Comparison of ENCODE assay signal across 9 cellular contexts in genomic region chr19:40797166-40797962, GRCh38. TPM values are rescaled to one million over a fixed set of nuclear protein-coding genes. Genes with fewer than 3 reads are reported as not detected.
DNase-seq lines count a peak whose midpoint lies in the region; ATAC-seq, FAIRE-seq and TF ChIP-seq lines count a peak whose summit lies in the region.
"Had no signal": no experiment of that assay in that cellular context is flagged by ENCODE, and none has a peak within 500 bp of the region (broad histone marks: within the 10 kb centered on the region; RNA-seq: fewer than 3 reads in every experiment).

No MANE protein-coding gene starts in this region.

- CTCF ChIA-PET in CD4-positive, alpha-beta T cell (lab: Charles Lee): interaction anchor here (1.2 to 2.3 kb wide), 7 partner anchors 9 to 134 kb away, joined by 3 to 24 read pairs (median 7); partner anchors contain the start of genes COQ8B, ITPKC and RAB4B
- CTCF ChIA-PET in PC-3 (lab: Charles Lee) (no interaction called here), H1 (lab: Charles Lee; ENCODE audit: partially characterized antibody) (interaction anchor here (0.6 to 4.0 kb wide), 11 partner anchors 10 to 203 kb away, joined by 3 to 29 read pairs (median 6); partner anchors contain the start of gene RAB4B)

- peak overlapping the region; percentile 72; the same call in 1 of the 2 replicates for H2BK20ac ChIP-seq in H1 (ENCODE audit: low read length)

- no peak overlapping the region for H3K14ac ChIP-seq in H1 (ENCODE audit: insufficient read length)

- H3F3A ChIP-seq in PC-3 (ENCODE audit: low read length, unreplicated experiment): no peaks in the 10 kb centered on the region

- no peak for TF ChIP-seq POLR2A in H1 (IDR thresholded peaks at IDR 0.05; ENCODE audit: control extremely low read depth in 1 of 2, low read depth in 2 of 2, low read length in 2 of 2)

- intact Hi-C loops in CD4-positive, alpha-beta T cell (cut with DNase I, micrococcal nuclease): no loop called here
- intact Hi-C loops in PC-3 (cut with micrococcal nuclease): loop anchor here (10.0 kb wide), 1 partner anchor 133 kb away; no protein-coding TSS in a partner anchor

- peaks cover 34% of the 10 kb centered on the region for H3K4me1 Mint-ChIP-seq in CD4-positive, alpha-beta T cell (ENCODE audit: low read depth)

- DNase-seq in CD4-positive, alpha-beta T cell: no peak
- DNase-seq in PC-3 (no peak), H1 (ENCODE audit: low read depth in 1 of 2, low spot score in 2 of 2) (no peak), midbrain (lab: John Stamatoyannopoulos, UW) (no peak), UCSD-AML1 (lab: John Stamatoyannopoulos, UW; ENCODE audit: unreplicated experiment) (no peak)
- no peak for DNase-seq in activated CD4-positive, CD25-positive, alpha-beta regulatory T cell (lab: John Stamatoyannopoulos, UW)
- DNase-seq: NCI-H1436 treated with DMSO at 0.1 percent for 48 hours had no signal

- H3K27me3 ChIP-seq in CD4-positive, alpha-beta T cell (ENCODE audit: control insufficient read depth, insufficient read depth, low read length): no peaks in the 10 kb centered on the region
- H3K27me3 ChIP-seq in PC-3 (ENCODE audit: low read length) (no peaks in the 10 kb centered on the region), H1 (replicated peaks in 1 of 4; ENCODE audit: control insufficient read depth in 3 of 4, extremely low read depth in 1 of 4, insufficient read depth in 3 of 4, low read length in 3 of 4) (no peaks in the 10 kb centered on the region), parathyroid adenoma (ENCODE audit: control insufficient read depth, insufficient read depth, low read length) (no peaks in the 10 kb centered on the region)

- BruUV-seq in PC-3 (replicated peaks; lab: Mats Ljungman, UMichigan): no TSS peak

- 90% methylated on average over 14 of the region's 14 CpGs; no CpG with 5 or more reads in 1 of the 2 experiments for WGBS in H1 (ENCODE audit: extremely low coverage in 1 of 2, insufficient coverage in 1 of 2, insufficient read length in 1 of 2, insufficient replicate concordance in 2 of 2, low coverage in 1 of 2, low lambda C conversion rate in 2 of 2, missing lambda C conversion rate in 1 of 2), 2 experiments

- peak overlapping the region; percentile 97; the same call in 1 of the 2 replicates for H2AFZ ChIP-seq in PC-3 (ENCODE audit: low read length)
- H2AFZ ChIP-seq in H1 (ENCODE audit: low read length): no peak overlapping the region
- H2AFZ ChIP-seq in parathyroid adenoma: peak overlapping the region; percentile 89

- peak overlapping the region; percentile 99 for H2BK15ac ChIP-seq in H1 (ENCODE audit: low read length)

- TF ChIP-seq EP300 in H1 (IDR thresholded peaks at IDR 0.05; ENCODE audit: borderline replicate concordance in 1 of 2, low read depth in 2 of 2, low read length in 2 of 2): no peak

- H3K36me3 Mint-ChIP-seq in CD4-positive, alpha-beta T cell (ENCODE audit: low read depth): peaks cover 43% of the 10 kb centered on the region

- H4K8ac ChIP-seq in H1 (ENCODE audit: extremely low read depth, insufficient read depth, low read length): no peak overlapping the region; the same call in none of the 2 replicates

- no peak for TF ChIP-seq RAD21 in H1 (IDR thresholded peaks at IDR 0.05 in 1 of 2, conservative IDR thresholded peaks at IDR 0.05 in 1 of 2; ENCODE audit: low read depth in 2 of 2, low read length in 2 of 2)

- H4K20me1 ChIP-seq in PC-3 (ENCODE audit: low read length): peaks cover 8% of the 10 kb centered on the region; the same call in 1 of the 2 replicates
- H4K20me1 ChIP-seq in H1 (replicated peaks in 1 of 2; ENCODE audit: control insufficient read depth in 1 of 2, insufficient read depth in 2 of 2, low read length in 2 of 2): peaks cover 13 to 19% of the 10 kb centered on the region in 2 experiments

- TF ChIP-seq CTCF in CD4-positive, alpha-beta T cell (IDR thresholded peaks at IDR 0.05): no peak
- TF ChIP-seq CTCF in PC-3 (conservative IDR thresholded peaks at IDR 0.05; ENCODE audit: low read depth, low read length): no peak
- TF ChIP-seq CTCF in H1 (IDR thresholded peaks at IDR 0.05; ENCODE audit: control extremely low read depth in 1 of 3, insufficient read depth in 1 of 3, low read depth in 1 of 3, low read length in 3 of 3): no peak
- TF ChIP-seq CTCF in parathyroid adenoma (IDR thresholded peaks at IDR 0.05): no peak

- H2BK12ac ChIP-seq in H1 (ENCODE audit: low read depth, low read length): peak overlapping the region; percentile 97; the same call in 1 of the 2 replicates

- peak overlapping the region; percentile 36; the same call in 1 of the 2 replicates for H2BK5ac ChIP-seq in H1 (ENCODE audit: low read depth, low read length)

- H3K18ac ChIP-seq in H1 (ENCODE audit: extremely low read depth, low read length): peak overlapping the region; percentile 53; the same call in 1 of the 2 replicates

- H3K56ac ChIP-seq in H1 (replicated peaks; ENCODE audit: insufficient read length, low read depth, low read length): no peak overlapping the region

- peaks cover 6% of the 10 kb centered on the region for H3K23me2 ChIP-seq in H1 (ENCODE audit: low read depth, low read length)

- no peak overlapping the region for H3K4me3 ChIP-seq in PC-3 (ENCODE audit: low read length)
- peak overlapping the region in 1 of 4 experiments; percentile 70; a peak in 1 of 8 replicates for H3K4me3 ChIP-seq in H1 (ENCODE audit: extremely low read depth in 1 of 4, insufficient read depth in 2 of 4, low read depth in 3 of 4, low read length in 4 of 4)
- H3K4me3 ChIP-seq in parathyroid adenoma (ENCODE audit: low read depth, low read length): no peak overlapping the region

- no peak for FAIRE-seq in H1 (lab: Jason Lieb, UNC)

- H4K91ac ChIP-seq in H1 (replicated peaks; ENCODE audit: insufficient read length, low read length): peak overlapping the region; percentile 45

- peaks cover 24% of the 10 kb centered on the region for H3K4me1 ChIP-seq in PC-3 (ENCODE audit: insufficient read depth, low read length)
- H3K4me1 ChIP-seq in H1 (replicated peaks in 1 of 4; ENCODE audit: control insufficient read depth in 3 of 4, insufficient read depth in 4 of 4, low read length in 3 of 4): peaks cover 0 to 22% (median 13%) of the 10 kb centered on the region in 4 experiments; a peak in 6 of 7 replicates
- H3K4me1 ChIP-seq in parathyroid adenoma: peaks cover 12% of the 10 kb centered on the region

- H3K4me3 Mint-ChIP-seq in CD4-positive, alpha-beta T cell: peak overlapping the region; percentile 92

- POLR2A ChIA-PET in CD4-positive, alpha-beta T cell (lab: Charles Lee): interaction anchor here (0.6 to 6.9 kb wide), 15 partner anchors 10 to 625 kb away, joined by 3 to 198 read pairs (median 6); partner anchors contain the start of genes ACTMAP, HNRNPUL1, MIA and NUMBL
- POLR2A ChIA-PET in PC-3 (lab: Charles Lee; ENCODE audit: unreplicated experiment) (no interaction called here), H1 (lab: Charles Lee; ENCODE audit: partially characterized antibody) (interaction anchor here (0.6 to 15.7 kb wide), 17 partner anchors 9 to 1740 kb away, joined by 3 to 241 read pairs (median 6); partner anchors contain the start of genes ACTMAP, MIA, NUMBL and RAB4B)

- peaks cover 13% of the 10 kb centered on the region for H3K79me1 ChIP-seq in H1 (ENCODE audit: low read depth, low read length)

- H4K5ac ChIP-seq in H1 (ENCODE audit: insufficient read length, low read depth, low read length): peak overlapping the region; percentile 31

- no peak overlapping the region for H3K23ac ChIP-seq in H1 (ENCODE audit: insufficient read length)

- H3K4me2 ChIP-seq in PC-3 (ENCODE audit: low read length): no peak overlapping the region
- H3K4me2 ChIP-seq in H1 (ENCODE audit: insufficient read depth in 1 of 2, low read depth in 2 of 2, low read length in 2 of 2): peak overlapping the region in 1 of 2 experiments; percentile 36; a peak in 2 of 4 replicates
- no peak overlapping the region for H3K4me2 ChIP-seq in parathyroid adenoma (ENCODE audit: low read length)

- peak overlapping the region; percentile 98 for H3K27ac Mint-ChIP-seq in CD4-positive, alpha-beta T cell

- H3K9me2 ChIP-seq in PC-3 (replicated peaks; ENCODE audit: low read length): no peaks in the 10 kb centered on the region

- peak overlapping the region; percentile 88 for H3K27ac ChIP-seq in CD4-positive, alpha-beta T cell (ENCODE audit: low read depth, low read length)
- H3K27ac ChIP-seq in PC-3 (ENCODE audit: low read length): no peak overlapping the region
- 0 out of 2 replicates have a peak overlapping the region, but pooled peaks have one; percentile 79 for H3K27ac ChIP-seq in H1 (ENCODE audit: low read depth, low read length)
- H3K27ac ChIP-seq in parathyroid adenoma: peak overlapping the region; percentile 84

- peak overlapping the region; percentile 99 for H2AK5ac ChIP-seq in H1 (ENCODE audit: low read depth, low read length)

- H3K79me2 ChIP-seq in PC-3 (ENCODE audit: low read length) (peaks cover 29% of the 10 kb centered on the region), H1 (ENCODE audit: control insufficient read depth in 1 of 2, insufficient read depth in 2 of 2, low read length in 2 of 2) (peaks cover 14 to 30% of the 10 kb centered on the region in 2 experiments), parathyroid adenoma (peaks cover 8% of the 10 kb centered on the region)

- H3K9ac ChIP-seq in PC-3 (ENCODE audit: low read length) (no peak overlapping the region), H1 (replicated peaks in 1 of 4; ENCODE audit: extremely low read depth in 1 of 4, low read depth in 3 of 4, low read length in 3 of 4) (no peak overlapping the region), parathyroid adenoma (no peak overlapping the region)

- no peaks in the 10 kb centered on the region for H3K9me3 ChIP-seq in CD4-positive, alpha-beta T cell (ENCODE audit: control insufficient read depth, low read length)
- H3K9me3 ChIP-seq in PC-3 (ENCODE audit: low read length) (no peaks in the 10 kb centered on the region), H1 (ENCODE audit: insufficient read depth in 2 of 2, low read depth in 1 of 2, low read length in 1 of 2) (no peaks in the 10 kb centered on the region), parathyroid adenoma (ENCODE audit: control insufficient read depth, low read length) (no peaks in the 10 kb centered on the region)

- H3K4ac ChIP-seq in H1 (replicated peaks; ENCODE audit: insufficient read length, low read depth, low read length): no peak overlapping the region

- ATAC-seq in CD4-positive, alpha-beta T cell (ENCODE audit: poor library complexity): no peak
- ATAC-seq in PC-3 (no peak), GM18517 (IDR thresholded peaks at IDR 0.05; ENCODE audit: unreplicated experiment) (no peak)

- no peaks in the 10 kb centered on the region for H3K27me3 Mint-ChIP-seq in CD4-positive, alpha-beta T cell

- no peaks in the 10 kb centered on the region for H3K9me3 Mint-ChIP-seq in CD4-positive, alpha-beta T cell

- H3K36me3 ChIP-seq in PC-3 (ENCODE audit: low read depth, low read length) (no peaks in the 10 kb centered on the region), H1 (ENCODE audit: control insufficient read depth in 2 of 4, insufficient read depth in 4 of 4, low read length in 3 of 4) (peaks cover 3 to 18% (median 6%) of the 10 kb centered on the region in 4 experiments; a peak in 6 of 8 replicates), parathyroid adenoma (ENCODE audit: control insufficient read depth, insufficient read depth, low read length) (no peaks in the 10 kb centered on the region)

- peak overlapping the region; percentile 70 for H2BK120ac ChIP-seq in H1 (replicated peaks; ENCODE audit: low read depth, low read length)

RNA-seq across cellular contexts. Expression of gene EGLN2, which starts 1.6 kb away (rescaled TPM):
- total RNA-seq in CD4-positive, alpha-beta T cell: 100 to 1,000 TPM; 150 to 151 TPM
- total RNA-seq in PC-3 (2014; rRNA removed): 36.6 and 58.9 TPM in 2 replicates
- total RNA-seq in H1 (2021; fragmentation: NEBNext Ultra II Directional; extraction: Animal tissue kit (Norgen Biotek cat#: 25700)): 101 and 103 TPM in 2 replicates
- 86.9 and 101 TPM in 2 replicates for polyA plus RNA-seq in H1 (2011; rRNA removed)
- 92.3 TPM for polyA plus RNA-seq in H1 (2011; cell fraction: cytosol; rRNA removed)
- polyA plus RNA-seq in H1 (2011; cell fraction: nucleus; rRNA removed): 115 TPM
- polyA plus RNA-seq in H1 (2012, experiment 1 of 2): 67.8 to 136 TPM (median 115 TPM) in 4 replicates
- 88.1 TPM for polyA plus RNA-seq in H1 (2012, experiment 2 of 2)
- polyA plus RNA-seq in H1 (2013, experiment 1 of 2): 71.6 TPM
- 70.0 TPM for polyA plus RNA-seq in H1 (2013, experiment 2 of 2)
- polyA minus RNA-seq in H1 (2011; rRNA and poly(A)+ RNA removed): 53.1 and 75.3 TPM in 2 replicates
- polyA minus RNA-seq in H1 (2011; cell fraction: cytosol; rRNA and poly(A)+ RNA removed): 54.2 TPM
- 66.5 TPM for polyA minus RNA-seq in H1 (2011; cell fraction: nucleus; rRNA and poly(A)+ RNA removed)

RNA-seq across cellular contexts. Expression of gene RAB4B, which starts 19.3 kb away (rescaled TPM):
- total RNA-seq in CD4-positive, alpha-beta T cell: 10 to 100 TPM; 26.6 to 26.9 TPM
- 7.4 and 13.9 TPM in 2 replicates for total RNA-seq in PC-3 (2014; rRNA removed)
- total RNA-seq in H1 (2021; fragmentation: NEBNext Ultra II Directional; extraction: Animal tissue kit (Norgen Biotek cat#: 25700)): 15.8 and 15.9 TPM in 2 replicates
- 28.6 and 42.1 TPM in 2 replicates for polyA plus RNA-seq in H1 (2011; rRNA removed)
- polyA plus RNA-seq in H1 (2011; cell fraction: cytosol; rRNA removed): 29.6 TPM
- 33.6 TPM for polyA plus RNA-seq in H1 (2011; cell fraction: nucleus; rRNA removed)
- 9.8 to 26.8 TPM (median 21.5 TPM) in 4 replicates for polyA plus RNA-seq in H1 (2012, experiment 1 of 2)
- 21.1 TPM for polyA plus RNA-seq in H1 (2012, experiment 2 of 2)
- polyA plus RNA-seq in H1 (2013, experiment 1 of 2): 11.6 TPM
- 13.2 TPM for polyA plus RNA-seq in H1 (2013, experiment 2 of 2)
- 7.0 and 9.0 TPM in 2 replicates for polyA minus RNA-seq in H1 (2011; rRNA and poly(A)+ RNA removed)
- polyA minus RNA-seq in H1 (2011; cell fraction: cytosol; rRNA and poly(A)+ RNA removed): 8.1 TPM
- polyA minus RNA-seq in H1 (2011; cell fraction: nucleus; rRNA and poly(A)+ RNA removed): 4.1 TPM

RNA-seq across cellular contexts. Expression of gene MIA, which starts 22.0 kb away (rescaled TPM):
- not detected for total RNA-seq in CD4-positive, alpha-beta T cell
- total RNA-seq in PC-3 (2014; rRNA removed): 1.4 TPM in 1 of 2 replicates, not detected in the other
- total RNA-seq in H1 (2021; fragmentation: NEBNext Ultra II Directional; extraction: Animal tissue kit (Norgen Biotek cat#: 25700)): not detected in 2 replicates
- polyA plus RNA-seq in H1 (2011; rRNA removed): not detected in 2 replicates
- not detected for polyA plus RNA-seq in H1 (2011; cell fraction: cytosol; rRNA removed)
- polyA plus RNA-seq in H1 (2011; cell fraction: nucleus; rRNA removed): 1.3 TPM
- 0.56 TPM in 1 of 4 replicates, not detected in the others for polyA plus RNA-seq in H1 (2012, experiment 1 of 2)
- not detected for polyA plus RNA-seq in H1 (2012, experiment 2 of 2)
- 0.26 TPM for polyA plus RNA-seq in H1 (2013, experiment 1 of 2)
- 0.11 TPM for polyA plus RNA-seq in H1 (2013, experiment 2 of 2)
- not detected in 2 replicates for polyA minus RNA-seq in H1 (2011; rRNA and poly(A)+ RNA removed)
- polyA minus RNA-seq in H1 (2011; cell fraction: cytosol; rRNA and poly(A)+ RNA removed): not detected
- polyA minus RNA-seq in H1 (2011; cell fraction: nucleus; rRNA and poly(A)+ RNA removed): not detected

RNA-seq across cellular contexts. Expression of gene SNRPA, which starts 46.4 kb away (rescaled TPM):
- total RNA-seq in CD4-positive, alpha-beta T cell: 10 to 100 TPM; 60.3 to 76.7 TPM
- total RNA-seq in PC-3 (2014; rRNA removed): 207 and 243 TPM in 2 replicates
- total RNA-seq in H1 (2021; fragmentation: NEBNext Ultra II Directional; extraction: Animal tissue kit (Norgen Biotek cat#: 25700)): 201 and 220 TPM in 2 replicates
- polyA plus RNA-seq in H1 (2011; rRNA removed): 202 and 283 TPM in 2 replicates
- polyA plus RNA-seq in H1 (2011; cell fraction: cytosol; rRNA removed): 244 TPM
- polyA plus RNA-seq in H1 (2011; cell fraction: nucleus; rRNA removed): 580 TPM
- 183 to 289 TPM (median 274 TPM) in 4 replicates for polyA plus RNA-seq in H1 (2012, experiment 1 of 2)
- polyA plus RNA-seq in H1 (2012, experiment 2 of 2): 187 TPM
- 254 TPM for polyA plus RNA-seq in H1 (2013, experiment 1 of 2)
- 247 TPM for polyA plus RNA-seq in H1 (2013, experiment 2 of 2)
- 310 and 364 TPM in 2 replicates for polyA minus RNA-seq in H1 (2011; rRNA and poly(A)+ RNA removed)
- 247 TPM for polyA minus RNA-seq in H1 (2011; cell fraction: cytosol; rRNA and poly(A)+ RNA removed)
- 135 TPM for polyA minus RNA-seq in H1 (2011; cell fraction: nucleus; rRNA and poly(A)+ RNA removed)

RNA-seq across cellular contexts. Expression of gene ACTMAP, which starts 47.1 kb away (rescaled TPM):
- total RNA-seq in CD4-positive, alpha-beta T cell: 1 to 10 TPM; 3.9 to 5.7 TPM
- 0.40 and 0.86 TPM in 2 replicates for total RNA-seq in PC-3 (2014; rRNA removed)
- 24.8 and 26.5 TPM in 2 replicates for total RNA-seq in H1 (2021; fragmentation: NEBNext Ultra II Directional; extraction: Animal tissue kit (Norgen Biotek cat#: 25700))
- 24.1 and 30.3 TPM in 2 replicates for polyA plus RNA-seq in H1 (2011; rRNA removed)
- 15.6 TPM for polyA plus RNA-seq in H1 (2011; cell fraction: cytosol; rRNA removed)
- 50.3 TPM for polyA plus RNA-seq in H1 (2011; cell fraction: nucleus; rRNA removed)
- 25.7 to 38.2 TPM (median 32.4 TPM) in 4 replicates for polyA plus RNA-seq in H1 (2012, experiment 1 of 2)
- polyA plus RNA-seq in H1 (2012, experiment 2 of 2): 21.4 TPM
- polyA plus RNA-seq in H1 (2013, experiment 1 of 2): 16.8 TPM
- polyA plus RNA-seq in H1 (2013, experiment 2 of 2): 15.6 TPM
- polyA minus RNA-seq in H1 (2011; rRNA and poly(A)+ RNA removed): 10.9 and 13.6 TPM in 2 replicates
- polyA minus RNA-seq in H1 (2011; cell fraction: cytosol; rRNA and poly(A)+ RNA removed): 18.9 TPM
- polyA minus RNA-seq in H1 (2011; cell fraction: nucleus; rRNA and poly(A)+ RNA removed): 10.9 TPM
